ENCODE assay signal across 1 cellular context in genomic region chr1:226481133-226481532, GRCh38.
TF ChIP-seq lines count a peak whose summit lies in the region.

No MANE protein-coding gene starts in this region.

TF ChIP-seq in HepG2, 621 proteins besides CTCF, POLR2A, EP300 and RAD21 (continued from another document):
- TF ChIP-seq ARID5B (CRISPR knock-in tag; IDR thresholded peaks at IDR 0.05) (peak; percentile 59; the same call in 1 of the 2 replicates), TAF15 (IDR thresholded peaks at IDR 0.05; ENCODE audit: low read depth, low read length, poor library complexity, severe bottlenecking) (no peak), ZNF598 (CRISPR knock-in tag; IDR thresholded peaks at IDR 0.05; ENCODE audit: borderline replicate concordance) (no peak), TBX2 (CRISPR knock-in tag; IDR thresholded peaks at IDR 0.05; ENCODE audit: borderline replicate concordance) (0 out of 2 replicates have a peak, but pooled peaks have one; percentile 23), SIX4 (CRISPR knock-in tag; IDR thresholded peaks at IDR 0.05) (peak; percentile 45; the same call in 1 of the 2 replicates), BATF2 (CRISPR knock-in tag; IDR thresholded peaks at IDR 0.05) (no peak), HMG20B (CRISPR knock-in tag; conservative IDR thresholded peaks at IDR 0.05) (peak; percentile 56; the same call in 1 of the 2 replicates), PITX1 (CRISPR knock-in tag; IDR thresholded peaks at IDR 0.05) (peak; percentile 61; the same call in 1 of the 2 replicates), SALL1 (CRISPR knock-in tag; IDR thresholded peaks at IDR 0.05) (peak; percentile 30; the same call in 1 of the 2 replicates)
TF ChIP-seq in HepG2: peak in this region for 24.
